31 cellular contexts compared by ENCODE assay signal in genomic region chr5:172544371-172545120, GRCh38.
DNase-seq lines count a peak whose midpoint lies in the region; ATAC-seq and TF ChIP-seq lines count a peak whose summit lies in the region.
"Had no signal": no experiment of that assay in that cellular context is flagged by ENCODE, and none has a peak within 500 bp of the region (broad histone marks: within the 10 kb centered on the region; RNA-seq: fewer than 3 reads in every experiment).

No MANE protein-coding gene starts in this region.

- no peaks in the 10 kb centered on the region for H3K9me2 ChIP-seq in HCT116 (ENCODE audit: insufficient read depth)

- RAD21 ChIA-PET in HCT116 (lab: Charles Lee; ENCODE audit: low non-redundant PET in 1 of 2, low total read pairs in 2 of 2, uncharacterized antibody in 2 of 2, unreplicated experiment in 2 of 2) = no interaction called here

- no peak overlapping the region for H3K4me2 ChIP-seq in HCT116 (ENCODE audit: low read length)
- H3K4me2 ChIP-seq: KMS-11 had no signal

- no TSS peak for BruUV-seq in HCT116 (replicated peaks; lab: Mats Ljungman, UMichigan)

- TF ChIP-seq RAD21 in HCT116 (IDR thresholded peaks at IDR 0.05; ENCODE audit: low read depth) = no peak

- no peaks in the 10 kb centered on the region for H3K4me1 ChIP-seq in HCT116 (ENCODE audit: control insufficient read depth in 1 of 2, insufficient read depth in 2 of 2, low read length in 2 of 2)
- no peaks in the 10 kb centered on the region for H3K4me1 ChIP-seq in colonic mucosa
- H3K4me1 ChIP-seq: breast epithelium had no signal

- no peak for TF ChIP-seq CTCF in HCT116 (IDR thresholded peaks at IDR 0.05 in 2 of 3, conservative IDR thresholded peaks at IDR 0.05 in 1 of 3; ENCODE audit: borderline replicate concordance in 1 of 3, insufficient read depth in 1 of 3, low read depth in 2 of 3, low read length in 2 of 3)
- no peak for TF ChIP-seq CTCF in colonic mucosa (IDR thresholded peaks at IDR 0.05)

- DNase-seq in DMS 273 treated with DMSO at 0.1 percent for 48 hours (lab: John Stamatoyannopoulos, UW) (peak; percentile 48), HCT116 (ENCODE audit: low read depth, low spot score) (no peak), NCI-H524 (lab: John Stamatoyannopoulos, UW) (peak; percentile 93 to 97), myocyte (ENCODE audit: low read depth) (peak; percentile 8), NCI-H2227 treated with DMSO at 0.1 percent for 48 hours (lab: John Stamatoyannopoulos, UW) (no peak), colonic mucosa (no peak)
- DNase-seq: activated B cell treated with CpG ODN at 0.5 μM for 24 hours; activated CD4-positive, alpha-beta T cell treated with anti-CD3 and anti-CD28 coated beads, Interleukin-2, amount 50 U/mL, for 1 hour; activated naive CD4-positive, alpha-beta T cell treated with anti-CD3 and anti-CD28 coated beads, Interleukin-2, amount 10 ng/mL, durations not matched to agents 7 days and 5 days; activated T-cell treated with anti-CD3 and anti-CD28 coated beads, Interleukin-2, amount 50 U/mL, for 48 hours; amygdala; foreskin fibroblast; GOT3; MM.1S; mucosa of descending colon; NCI-H1436 treated with DMSO at 0.1 percent for 48 hours; NCI-H510A treated with DMSO at 0.1 percent for 48 hours; nephron progenitor cell; retina; stimulated activated CD4-positive, alpha-beta T cell treated with anti-CD3 and anti-CD28 coated beads, Interleukin-2, amount 100 ng/mL, for 24 hours; T-helper 1 cell; transverse colon had no signal

- intact Hi-C loops in HCT116 (cut with micrococcal nuclease) (no loop called here), colonic mucosa (cut with DNase I) (no loop called here)

- POLR2A ChIA-PET in HCT116 (lab: Charles Lee) = no interaction called here

- H3K79me2 ChIP-seq in HCT116 (ENCODE audit: insufficient read depth, low read length) = no peaks in the 10 kb centered on the region

- H3K4me3 ChIP-seq in HCT116 (replicated peaks in 1 of 2; ENCODE audit: low read depth in 1 of 2, low read length in 2 of 2) (no peak overlapping the region), colonic mucosa (no peak overlapping the region)
- H3K4me3 ChIP-seq: breast epithelium, heart left ventricle, lung, mucosa of descending colon, ovary, smooth muscle cell, transverse colon had no signal

- H2AFZ ChIP-seq in HCT116 (ENCODE audit: low read depth, low read length, poor library complexity, severe bottlenecking) = no peak overlapping the region

- H3K36me3 ChIP-seq in HCT116 (ENCODE audit: control insufficient read depth in 1 of 2, insufficient read depth in 2 of 2, low read length in 2 of 2) (no peaks in the 10 kb centered on the region), colonic mucosa (no peaks in the 10 kb centered on the region)
- H3K36me3 ChIP-seq: breast epithelium, heart left ventricle, ovary, transverse colon had no signal

- CTCF ChIA-PET in HCT116 (lab: Charles Lee) = no interaction called here

- ATAC-seq in HCT116 (no peak), GM21367 (IDR thresholded peaks at IDR 0.05; ENCODE audit: unreplicated experiment) (no peak)
- ATAC-seq: esophagus mucosa, heart left ventricle, mucosa of descending colon had no signal

- no peak for TF ChIP-seq POLR2A in HCT116 (IDR thresholded peaks at IDR 0.05; ENCODE audit: borderline replicate concordance, extremely low read depth, insufficient read depth, insufficient read length)

- H3K9me3 ChIP-seq in HCT116 (ENCODE audit: control insufficient read depth in 1 of 2, insufficient read depth in 1 of 2, low read depth in 1 of 2, low read length in 2 of 2) = no peaks in the 10 kb centered on the region
- H3K9me3 ChIP-seq in colonic mucosa = no peaks in the 10 kb centered on the region
- H3K9me3 ChIP-seq: breast epithelium, heart left ventricle, mucosa of descending colon, ovary, transverse colon had no signal

- H3K27me3 ChIP-seq in HCT116 (ENCODE audit: insufficient read depth, low read length) (peaks cover 6% of the 10 kb centered on the region; the same call in 1 of the 2 replicates), colonic mucosa (no peaks in the 10 kb centered on the region)
- H3K27me3 ChIP-seq: breast epithelium, heart left ventricle, ovary, transverse colon had no signal

- no peak overlapping the region for H3K27ac ChIP-seq in HCT116 (ENCODE audit: low read depth, low read length)
- no peak overlapping the region for H3K27ac ChIP-seq in colonic mucosa
- H3K27ac ChIP-seq: breast epithelium, heart left ventricle, HL-60, KMS-11, ovary, transverse colon had no signal

- no peak overlapping the region for H3K9ac ChIP-seq in HCT116 (ENCODE audit: low read length)
- no peak overlapping the region for H3K9ac ChIP-seq in colonic mucosa (ENCODE audit: low read depth in 2 of 2, low read length in 2 of 2)
- H3K9ac ChIP-seq: KMS-11 had no signal

- H4K20me1 ChIP-seq in HCT116 (ENCODE audit: insufficient read depth) = no peaks in the 10 kb centered on the region

TF ChIP-seq in HCT116, 20 proteins besides CTCF, POLR2A, EP300 and RAD21:
- TF ChIP-seq ZNF274 (IDR thresholded peaks at IDR 0.05; ENCODE audit: low read depth, low read length) (no peak), FOSL1 (IDR thresholded peaks at IDR 0.05; ENCODE audit: low read depth) (no peak), ELF1 (IDR thresholded peaks at IDR 0.05; ENCODE audit: borderline replicate concordance, low read depth) (no peak), TCF7L2 (IDR thresholded peaks at IDR 0.05; ENCODE audit: borderline replicate concordance, extremely low read depth, insufficient read depth, insufficient read length) (peak; percentile 19)
TF ChIP-seq in HCT116: peak in this region for 1.

Comparison
In these comparisons a context has a peak if more than half of its experiments do, and no peak if none do; other contexts are left out.
1. DNase-seq: peak in DMS 273 treated with DMSO at 0.1 percent for 48 hours (single experiment), NCI-H524 (2 of 2) and myocyte (single experiment); none in HCT116 (single experiment), NCI-H2227 treated with DMSO at 0.1 percent for 48 hours (single experiment) and colonic mucosa (single experiment).